ENCODE assay signal across 19 cellular contexts in the genomic region with DNA sequence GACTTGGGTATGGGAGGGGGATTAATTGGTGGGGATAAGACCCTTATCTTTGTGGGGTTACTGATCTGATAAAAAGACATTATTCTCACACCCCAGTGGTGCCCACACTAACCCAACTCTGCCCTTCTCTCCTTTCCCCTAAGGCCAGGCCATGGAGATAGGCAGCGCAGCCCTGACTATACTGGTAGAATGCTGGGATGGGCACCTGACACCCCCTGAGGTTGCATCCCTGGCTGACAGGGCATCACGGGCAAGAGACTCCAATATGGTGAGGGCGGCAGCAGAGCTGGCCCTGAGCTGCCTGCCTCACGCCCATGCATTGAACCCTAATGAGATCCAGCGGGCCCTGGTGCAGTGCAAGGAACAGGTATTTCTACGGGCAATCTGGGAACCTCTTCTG.
"Had no signal": no experiment of that assay in that cellular context is flagged by ENCODE, and none has a peak within 500 bp of the region (broad histone marks: within the 10 kb centered on the region; RNA-seq: fewer than 3 reads in every experiment).

No MANE protein-coding gene starts in this region.

- H3K9me3 ChIP-seq: gastrocnemius medialis, stomach, testis, upper lobe of left lung had no signal

- H3K4me3 ChIP-seq: gastrocnemius medialis, skin epidermis, stomach, testis, upper lobe of left lung had no signal

- H3K4me3 Mint-ChIP-seq: activated naive CD8-positive, alpha-beta T cell treated with anti-CD3 and anti-CD28 coated beads, Interleukin-2, amount 10 ng/mL, durations not matched to agents 7 days and 5 days; endodermal cell; T-helper 1 cell treated with Interleukin-12 subunit alpha and Interleukin-12 subunit beta and Interleukin-4 antibody, amounts not matched to agents 30 μg/mL and 1 μg/mL, for 36 hours; WTC11 had no signal

- H3K9me3 Mint-ChIP-seq: activated naive CD8-positive, alpha-beta T cell treated with anti-CD3 and anti-CD28 coated beads, Interleukin-2, amount 10 ng/mL, durations not matched to agents 7 days and 5 days; endodermal cell; naive B cell; T-helper 1 cell treated with Interleukin-12 subunit alpha and Interleukin-12 subunit beta and Interleukin-4 antibody, amounts not matched to agents 30 μg/mL and 1 μg/mL, for 36 hours; WTC11 had no signal

- FAIRE-seq: keratinocyte had no signal

- H3K27me3 ChIP-seq: gastrocnemius medialis, stomach, testis, upper lobe of left lung had no signal

- H3K27ac Mint-ChIP-seq: activated naive CD8-positive, alpha-beta T cell treated with anti-CD3 and anti-CD28 coated beads, Interleukin-2, amount 10 ng/mL, durations not matched to agents 7 days and 5 days; endodermal cell; T-helper 1 cell treated with Interleukin-12 subunit alpha and Interleukin-12 subunit beta and Interleukin-4 antibody, amounts not matched to agents 30 μg/mL and 1 μg/mL, for 36 hours; WTC11 had no signal

- DNase-seq: activated CD4-positive, alpha-beta T cell treated with anti-CD3 and anti-CD28 coated beads for 48 hours; activated effector memory CD4-positive, alpha-beta T cell treated with anti-CD3 and anti-CD28 coated beads, Interleukin-2, amount 50 U/mL, for 16 hours; activated naive CD8-positive, alpha-beta T cell treated with anti-CD3 and anti-CD28 coated beads, Interleukin-2, amount 10 ng/mL, durations not matched to agents 7 days and 5 days; dermis blood vessel endothelial cell; endodermal cell; gastrocnemius medialis; mammary epithelial cell; naive B cell; posterior cingulate gyrus; SHP77 treated with DMSO at 0.1 percent for 48 hours; stimulated activated CD4-positive, alpha-beta T cell treated with anti-CD3 and anti-CD28 coated beads, Interleukin-4, amount 100 ng/mL, for 24 hours; stomach; testis; upper lobe of left lung had no signal

- H3K4me1 Mint-ChIP-seq: endodermal cell, WTC11 had no signal

- H3K4me1 ChIP-seq: gastrocnemius medialis, testis, upper lobe of left lung had no signal

- ATAC-seq: gastrocnemius medialis, left lobe of liver, WTC11 had no signal

- H3K27me3 Mint-ChIP-seq: activated naive CD8-positive, alpha-beta T cell treated with anti-CD3 and anti-CD28 coated beads, Interleukin-2, amount 10 ng/mL, durations not matched to agents 7 days and 5 days; naive B cell had no signal

- H3K27ac ChIP-seq: gastrocnemius medialis, skin epidermis, stomach, testis, upper lobe of left lung had no signal
